Comparison of ENCODE assay signal across 20 cellular contexts in genomic region chr5:131521252-131521651, GRCh38.
DNase-seq lines count a peak whose midpoint lies in the region; ATAC-seq and TF ChIP-seq lines count a peak whose summit lies in the region.
"Had no signal": no experiment of that assay in that cellular context is flagged by ENCODE, and none has a peak within 500 bp of the region (broad histone marks: within the 10 kb centered on the region; RNA-seq: fewer than 3 reads in every experiment).

No MANE protein-coding gene starts in this region.

- H3K27ac ChIP-seq in breast epithelium (no peak overlapping the region), RWPE1 (no peak overlapping the region), gastroesophageal sphincter (no peak overlapping the region)
- H3K27ac ChIP-seq: adrenal gland, HL-60, thyroid gland had no signal

- 77 to 91% methylated on average over 4 of the region's 4 CpGs for WGBS in gastroesophageal sphincter (ENCODE audit: low coverage in 1 of 2), 2 donors

- peaks cover 8% of the 10 kb centered on the region for H3K4me1 Mint-ChIP-seq in MCF 10A (ENCODE audit: insufficient read depth, unreplicated experiment)
- peaks cover 12% of the 10 kb centered on the region for H3K4me1 Mint-ChIP-seq in activated CD8-positive, alpha-beta memory T cell treated with anti-CD3 and anti-CD28 coated beads, Interleukin-2, amount 10 ng/mL, durations not matched to agents 7 days and 5 days
- H3K4me1 Mint-ChIP-seq in stimulated activated memory B cell treated with anti-CD40 and anti-IgM and Interleukin-4, amounts not matched to agents 10 μg/mL and 1 μg/mL and 100 μg/mL, for 72 hours = peaks cover 7% of the 10 kb centered on the region
- H3K4me1 Mint-ChIP-seq in activated T-helper 1 cell treated with anti-CD3 and anti-CD28 coated beads, Interleukin-12 subunit alpha, Interleukin-12 subunit beta, Interleukin-2, Interleukin-4 antibody, amounts not matched to agents 30 ng/mL and 10 ng/mL and 1 ng/mL, durations not matched to agents 14 hours and 24 hours and 36 hours (ENCODE audit: low read depth) = peaks cover 28% of the 10 kb centered on the region

- TF ChIP-seq EP300 in gastroesophageal sphincter (IDR thresholded peaks at IDR 0.05) = no peak

- no peaks in the 10 kb centered on the region for H3K27me3 ChIP-seq in breast epithelium
- no peaks in the 10 kb centered on the region for H3K27me3 ChIP-seq in gastroesophageal sphincter
- H3K27me3 ChIP-seq: adrenal gland, thyroid gland had no signal

- H3K36me3 ChIP-seq in breast epithelium (no peaks in the 10 kb centered on the region), gastroesophageal sphincter (peaks cover 0 to 22% of the 10 kb centered on the region in 2 donors)
- H3K36me3 ChIP-seq: adrenal gland, thyroid gland had no signal

- TF ChIP-seq POLR2A in breast epithelium (IDR thresholded peaks at IDR 0.05) = no peak
- no peak for TF ChIP-seq POLR2A in gastroesophageal sphincter (IDR thresholded peaks at IDR 0.05)

- no peak overlapping the region for H3K27ac Mint-ChIP-seq in MCF 10A (ENCODE audit: low read depth, unreplicated experiment)
- no peak overlapping the region for H3K27ac Mint-ChIP-seq in activated CD8-positive, alpha-beta memory T cell treated with anti-CD3 and anti-CD28 coated beads, Interleukin-2, amount 10 ng/mL, durations not matched to agents 7 days and 5 days
- H3K27ac Mint-ChIP-seq in stimulated activated memory B cell treated with anti-CD40 and anti-IgM and Interleukin-4, amounts not matched to agents 10 μg/mL and 1 μg/mL and 100 μg/mL, for 72 hours = no peak overlapping the region
- H3K27ac Mint-ChIP-seq in activated T-helper 1 cell treated with anti-CD3 and anti-CD28 coated beads, Interleukin-12 subunit alpha, Interleukin-12 subunit beta, Interleukin-2, Interleukin-4 antibody, amounts not matched to agents 30 ng/mL and 10 ng/mL and 1 ng/mL, durations not matched to agents 14 hours and 24 hours and 36 hours = no peak overlapping the region

- H3K4me1 ChIP-seq in breast epithelium (no peaks in the 10 kb centered on the region), gastroesophageal sphincter (peaks cover 0 to 12% (median 0%) of the 10 kb centered on the region in 3 donors)
- H3K4me1 ChIP-seq: thyroid gland had no signal

- H3K9me3 ChIP-seq in breast epithelium (no peaks in the 10 kb centered on the region), gastroesophageal sphincter (no peaks in the 10 kb centered on the region)
- H3K9me3 ChIP-seq: adrenal gland, thyroid gland had no signal

- H3K4me3 Mint-ChIP-seq in MCF 10A (ENCODE audit: unreplicated experiment) = no peak overlapping the region
- no peak overlapping the region for H3K4me3 Mint-ChIP-seq in activated CD8-positive, alpha-beta memory T cell treated with anti-CD3 and anti-CD28 coated beads, Interleukin-2, amount 10 ng/mL, durations not matched to agents 7 days and 5 days
- H3K4me3 Mint-ChIP-seq in stimulated activated memory B cell treated with anti-CD40 and anti-IgM and Interleukin-4, amounts not matched to agents 10 μg/mL and 1 μg/mL and 100 μg/mL, for 72 hours = no peak overlapping the region
- no peak overlapping the region for H3K4me3 Mint-ChIP-seq in activated T-helper 1 cell treated with anti-CD3 and anti-CD28 coated beads, Interleukin-12 subunit alpha, Interleukin-12 subunit beta, Interleukin-2, Interleukin-4 antibody, amounts not matched to agents 30 ng/mL and 10 ng/mL and 1 ng/mL, durations not matched to agents 14 hours and 24 hours and 36 hours
- H3K4me3 Mint-ChIP-seq: CD4-positive, alpha-beta T cell had no signal

- POLR2A ChIA-PET in MCF 10A (lab: Yijun Ruan, JAX) = interaction anchor here (0.6 to 2.0 kb wide), 8 partner anchors 9 to 115 kb away, joined by 3 to 6 read pairs (median 4); no protein-coding TSS in a partner anchor
- POLR2A ChIA-PET in RWPE1 (lab: Yijun Ruan, JAX; ENCODE audit: low non-redundant PET) = no interaction called here

- ATAC-seq in activated CD8-positive, alpha-beta memory T cell treated with anti-CD3 and anti-CD28 coated beads, Interleukin-2, amount 10 ng/mL, durations not matched to agents 7 days and 5 days = no peak
- ATAC-seq in stimulated activated memory B cell treated with anti-CD40 and anti-IgM and Interleukin-4, amounts not matched to agents 10 μg/mL and 1 μg/mL and 100 μg/mL, for 72 hours = no peak
- ATAC-seq in gastroesophageal sphincter = no peak
- ATAC-seq: left ventricle myocardium superior had no signal

- DNase-seq in MCF 10A (ENCODE audit: unreplicated experiment) (peak; percentile 23), breast epithelium (ENCODE audit: low spot score in 2 of 2) (no peak), RWPE1 (ENCODE audit: low spot score) (peak; percentile 54), dedifferentiated amniotic fluid mesenchymal stem cell (ENCODE audit: extremely low spot score) (peak; percentile 15)
- no peak for DNase-seq in activated CD8-positive, alpha-beta memory T cell treated with anti-CD3 and anti-CD28 coated beads, Interleukin-2, amount 10 ng/mL, durations not matched to agents 7 days and 5 days
- DNase-seq in activated T-helper 1 cell treated with anti-CD3 and anti-CD28 coated beads, Interleukin-12 subunit alpha, Interleukin-12 subunit beta, Interleukin-2, Interleukin-4 antibody, amounts not matched to agents 30 ng/mL and 10 ng/mL and 1 ng/mL, durations not matched to agents 14 hours and 24 hours and 36 hours (ENCODE audit: low spot score) = no peak
- DNase-seq: adrenal gland; CD4-positive, alpha-beta T cell; DMS79; KG1; left ventricle myocardium superior; NCI-H1105; NCI-H2081 treated with DMSO at 0.1 percent for 48 hours; NCI-H510A treated with DMSO at 0.1 percent for 48 hours; SHP77; stimulated activated CD4-positive, alpha-beta T cell treated with anti-CD3 and anti-CD28 coated beads, Interleukin-12 subunit alpha, Interleukin-12 subunit beta, amount 100 ng/mL, for 4 hours; thyroid gland had no signal

- no peak for TF ChIP-seq CTCF in MCF 10A (IDR thresholded peaks at IDR 0.05; ENCODE audit: unreplicated experiment)
- no peak for TF ChIP-seq CTCF in breast epithelium (IDR thresholded peaks at IDR 0.05)
- no peak for TF ChIP-seq CTCF in RWPE1 (conservative IDR thresholded peaks at IDR 0.05; ENCODE audit: low read depth)
- TF ChIP-seq CTCF in gastroesophageal sphincter (IDR thresholded peaks at IDR 0.05) = no peak

- CTCF ChIA-PET in MCF 10A (lab: Yijun Ruan, JAX) (interaction anchor here (0.6 to 1.5 kb wide), 4 partner anchors 14 to 487 kb away, joined by 3 to 5 read pairs (median 4); no protein-coding TSS in a partner anchor), RWPE1 (lab: Yijun Ruan, JAX) (interaction anchor here (0.9 kb wide), 1 partner anchor 9 kb away, joined by 3 read pairs; no protein-coding TSS in a partner anchor)
- CTCF ChIA-PET in activated CD8-positive, alpha-beta memory T cell treated with anti-CD3 and anti-CD28 coated beads, Interleukin-2, amount 10 ng/mL, durations not matched to agents 7 days and 5 days (lab: Charles Lee) = interaction anchor here (0.6 to 2.4 kb wide), 4 partner anchors 9 to 68 kb away, joined by 3 to 9 read pairs (median 4); no protein-coding TSS in a partner anchor

- H3K9me3 Mint-ChIP-seq in MCF 10A (ENCODE audit: unreplicated experiment) = no peaks in the 10 kb centered on the region
- H3K9me3 Mint-ChIP-seq in activated CD8-positive, alpha-beta memory T cell treated with anti-CD3 and anti-CD28 coated beads, Interleukin-2, amount 10 ng/mL, durations not matched to agents 7 days and 5 days (ENCODE audit: low read depth) = no peaks in the 10 kb centered on the region
- H3K9me3 Mint-ChIP-seq in stimulated activated memory B cell treated with anti-CD40 and anti-IgM and Interleukin-4, amounts not matched to agents 10 μg/mL and 1 μg/mL and 100 μg/mL, for 72 hours = no peaks in the 10 kb centered on the region
- H3K9me3 Mint-ChIP-seq in activated T-helper 1 cell treated with anti-CD3 and anti-CD28 coated beads, Interleukin-12 subunit alpha, Interleukin-12 subunit beta, Interleukin-2, Interleukin-4 antibody, amounts not matched to agents 30 ng/mL and 10 ng/mL and 1 ng/mL, durations not matched to agents 14 hours and 24 hours and 36 hours = no peaks in the 10 kb centered on the region
- H3K9me3 Mint-ChIP-seq: CD4-positive, alpha-beta T cell had no signal

- H3K27me3 Mint-ChIP-seq in MCF 10A (ENCODE audit: insufficient read depth, unreplicated experiment) = no peaks in the 10 kb centered on the region
- H3K27me3 Mint-ChIP-seq in activated CD8-positive, alpha-beta memory T cell treated with anti-CD3 and anti-CD28 coated beads, Interleukin-2, amount 10 ng/mL, durations not matched to agents 7 days and 5 days = no peaks in the 10 kb centered on the region
- H3K27me3 Mint-ChIP-seq in stimulated activated memory B cell treated with anti-CD40 and anti-IgM and Interleukin-4, amounts not matched to agents 10 μg/mL and 1 μg/mL and 100 μg/mL, for 72 hours = no peaks in the 10 kb centered on the region
- no peaks in the 10 kb centered on the region for H3K27me3 Mint-ChIP-seq in activated T-helper 1 cell treated with anti-CD3 and anti-CD28 coated beads, Interleukin-12 subunit alpha, Interleukin-12 subunit beta, Interleukin-2, Interleukin-4 antibody, amounts not matched to agents 30 ng/mL and 10 ng/mL and 1 ng/mL, durations not matched to agents 14 hours and 24 hours and 36 hours (ENCODE audit: insufficient read depth)
- H3K27me3 Mint-ChIP-seq: CD4-positive, alpha-beta T cell had no signal

- H3K36me3 Mint-ChIP-seq in MCF 10A (ENCODE audit: insufficient read depth, unreplicated experiment) = peaks cover 10% of the 10 kb centered on the region
- peaks cover 28% of the 10 kb centered on the region for H3K36me3 Mint-ChIP-seq in activated CD8-positive, alpha-beta memory T cell treated with anti-CD3 and anti-CD28 coated beads, Interleukin-2, amount 10 ng/mL, durations not matched to agents 7 days and 5 days
- H3K36me3 Mint-ChIP-seq in stimulated activated memory B cell treated with anti-CD40 and anti-IgM and Interleukin-4, amounts not matched to agents 10 μg/mL and 1 μg/mL and 100 μg/mL, for 72 hours = peaks cover 36% of the 10 kb centered on the region
- peaks cover 31% of the 10 kb centered on the region for H3K36me3 Mint-ChIP-seq in activated T-helper 1 cell treated with anti-CD3 and anti-CD28 coated beads, Interleukin-12 subunit alpha, Interleukin-12 subunit beta, Interleukin-2, Interleukin-4 antibody, amounts not matched to agents 30 ng/mL and 10 ng/mL and 1 ng/mL, durations not matched to agents 14 hours and 24 hours and 36 hours (ENCODE audit: low read depth)

- intact Hi-C loops in MCF 10A (cut with micrococcal nuclease) (no loop called here), breast epithelium (cut with DNase I; ENCODE audit: low total_unique reads) (no loop called here)
- intact Hi-C loops in activated T-helper 1 cell treated with anti-CD3 and anti-CD28 coated beads, Interleukin-12 subunit alpha, Interleukin-12 subunit beta, Interleukin-2, Interleukin-4 antibody, amounts not matched to agents 30 ng/mL and 10 ng/mL and 1 ng/mL, durations not matched to agents 14 hours and 24 hours and 36 hours (cut with micrococcal nuclease) = no loop called here

- H3K4me3 ChIP-seq in breast epithelium (no peak overlapping the region), gastroesophageal sphincter (no peak overlapping the region)
- H3K4me3 ChIP-seq: adrenal gland, thyroid gland had no signal

- BruUV-seq in MCF 10A (replicated peaks; lab: Mats Ljungman, UMichigan) = no TSS peak

Comparison
In these comparisons a context has a peak if more than half of its experiments do, and no peak if none do; other contexts are left out.
1. DNase-seq: peak in MCF 10A (single experiment), RWPE1 (single experiment) and dedifferentiated amniotic fluid mesenchymal stem cell (single experiment); none in breast epithelium (0 of 2), activated CD8-positive, alpha-beta memory T cell treated with anti-CD3 and anti-CD28 coated beads, Interleukin-2, amount 10 ng/mL, durations not matched to agents 7 days and 5 days (single experiment) and activated T-helper 1 cell treated with anti-CD3 and anti-CD28 coated beads, Interleukin-12 subunit alpha, Interleukin-12 subunit beta, Interleukin-2, Interleukin-4 antibody, amounts not matched to agents 30 ng/mL and 10 ng/mL and 1 ng/mL, durations not matched to agents 14 hours and 24 hours and 36 hours (single experiment).